Comparison of ENCODE assay signal across 8 cellular contexts in the genomic region with DNA sequence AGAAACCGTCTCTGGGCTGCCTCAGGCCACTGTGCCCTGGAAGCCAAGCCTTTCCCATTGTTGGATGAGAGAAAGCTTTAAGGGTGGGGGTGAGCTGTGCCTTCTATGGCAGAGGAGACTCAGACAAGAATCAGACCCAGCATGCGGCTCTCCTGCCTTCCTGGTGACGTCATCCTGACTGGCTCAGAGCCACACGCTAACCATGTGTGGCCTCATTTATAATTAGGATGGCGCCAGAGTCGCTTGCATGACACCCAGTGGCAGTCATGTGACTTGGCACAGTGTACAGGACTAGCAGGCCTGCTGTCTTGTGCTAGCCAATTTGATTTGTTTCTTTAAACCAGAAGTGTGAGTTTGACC.
DNase-seq lines count a peak whose midpoint lies in the region; ATAC-seq, FAIRE-seq and TF ChIP-seq lines count a peak whose summit lies in the region.

No MANE protein-coding gene starts in this region.

- no peaks in the 10 kb centered on the region for H3K9me3 ChIP-seq in kidney (ENCODE audit: control insufficient read depth in 1 of 2, low read length in 2 of 2)

- peak; percentile 38 for ATAC-seq in stimulated activated effector memory CD8-positive, alpha-beta T cell treated with anti-CD3 and anti-CD28 coated beads, Interleukin-12 subunit alpha, Interleukin-12 subunit beta, amount 100 ng/mL, for 72 hours
- no peak for ATAC-seq in HG03520 (IDR thresholded peaks at IDR 0.05; ENCODE audit: unreplicated experiment)

- TF ChIP-seq CTCF in cardiac fibroblast (IDR thresholded peaks at IDR 0.05; ENCODE audit: low read depth, low read length) = no peak
- peak; percentile 25 for TF ChIP-seq CTCF in kidney (IDR thresholded peaks at IDR 0.05; ENCODE audit: borderline replicate concordance, extremely low read depth, insufficient read depth)

- H3K36me3 Mint-ChIP-seq in stimulated activated effector memory CD8-positive, alpha-beta T cell treated with anti-CD3 and anti-CD28 coated beads, Interleukin-12 subunit alpha, Interleukin-12 subunit beta, amount 100 ng/mL, for 72 hours = no peaks in the 10 kb centered on the region

- H3K4me3 Mint-ChIP-seq in stimulated activated effector memory CD8-positive, alpha-beta T cell treated with anti-CD3 and anti-CD28 coated beads, Interleukin-12 subunit alpha, Interleukin-12 subunit beta, amount 100 ng/mL, for 72 hours = no peak overlapping the region

- H3K36me3 ChIP-seq in kidney (ENCODE audit: control insufficient read depth in 1 of 2, insufficient read depth in 2 of 2, low read length in 2 of 2) = peaks cover 15 to 30% of the 10 kb centered on the region in 2 donors

- no peak overlapping the region for H3K27ac Mint-ChIP-seq in stimulated activated effector memory CD8-positive, alpha-beta T cell treated with anti-CD3 and anti-CD28 coated beads, Interleukin-12 subunit alpha, Interleukin-12 subunit beta, amount 100 ng/mL, for 72 hours

- peaks cover 14 to 18% of the 10 kb centered on the region in 2 donors for H3K4me1 ChIP-seq in kidney (ENCODE audit: control insufficient read depth in 1 of 2, insufficient read depth in 1 of 2, low read depth in 1 of 2, low read length in 2 of 2)

- H3K4me1 Mint-ChIP-seq in stimulated activated effector memory CD8-positive, alpha-beta T cell treated with anti-CD3 and anti-CD28 coated beads, Interleukin-12 subunit alpha, Interleukin-12 subunit beta, amount 100 ng/mL, for 72 hours = peaks cover 13% of the 10 kb centered on the region

- no peak for FAIRE-seq in kidney (lab: Jason Lieb, UNC)

- H3K9ac ChIP-seq in kidney (ENCODE audit: low read length in 2 of 2) = peak overlapping the region in 1 of 2 donors; percentile 47

- intact Hi-C loops in kidney (cut with DNase I) = no loop called here

- H3K9me3 Mint-ChIP-seq in stimulated activated effector memory CD8-positive, alpha-beta T cell treated with anti-CD3 and anti-CD28 coated beads, Interleukin-12 subunit alpha, Interleukin-12 subunit beta, amount 100 ng/mL, for 72 hours = no peaks in the 10 kb centered on the region

- H3K27ac ChIP-seq in kidney (ENCODE audit: low read depth in 2 of 2, low read length in 2 of 2) = peak overlapping the region; percentile 61 to 72

- DNase-seq in HCEC 1CT = peak; percentile 84
- peak; percentile 93 for DNase-seq in NCI-H510A (lab: John Stamatoyannopoulos, UW)
- peak; percentile 90 to 92 for DNase-seq in cardiac fibroblast (ENCODE audit: low read depth in 2 of 2)
- peak; percentile 97 for DNase-seq in kidney
- no peak for DNase-seq in stimulated activated effector memory CD8-positive, alpha-beta T cell treated with anti-CD3 and anti-CD28 coated beads, Interleukin-12 subunit alpha, Interleukin-12 subunit beta, amount 100 ng/mL, for 72 hours (ENCODE audit: low spot score in 2 of 2)
- DNase-seq in UCSD-AML1 (lab: John Stamatoyannopoulos, UW; ENCODE audit: unreplicated experiment) = no peak
- no peak for DNase-seq in activated CD4-positive, alpha-beta T cell treated with anti-CD3 and anti-CD28 coated beads, Interleukin-2, amount 50 U/mL, for 1 hour

- no peak overlapping the region for H3K4me3 ChIP-seq in cardiac fibroblast (replicated peaks in 1 of 2; ENCODE audit: low read depth in 2 of 2, low read length in 2 of 2)
- H3K4me3 ChIP-seq in kidney (ENCODE audit: low read length in 2 of 2) = no peak overlapping the region

Comparison
In these comparisons a context has a peak if more than half of its experiments do, and no peak if none do; other contexts are left out.
1. DNase-seq: peak in HCEC 1CT (single experiment), NCI-H510A (single experiment), cardiac fibroblast (2 of 2) and kidney (single experiment); none in stimulated activated effector memory CD8-positive, alpha-beta T cell treated with anti-CD3 and anti-CD28 coated beads, Interleukin-12 subunit alpha, Interleukin-12 subunit beta, amount 100 ng/mL, for 72 hours (0 of 2), UCSD-AML1 (single experiment) and activated CD4-positive, alpha-beta T cell treated with anti-CD3 and anti-CD28 coated beads, Interleukin-2, amount 50 U/mL, for 1 hour (single experiment).